In the genomic region with DNA sequence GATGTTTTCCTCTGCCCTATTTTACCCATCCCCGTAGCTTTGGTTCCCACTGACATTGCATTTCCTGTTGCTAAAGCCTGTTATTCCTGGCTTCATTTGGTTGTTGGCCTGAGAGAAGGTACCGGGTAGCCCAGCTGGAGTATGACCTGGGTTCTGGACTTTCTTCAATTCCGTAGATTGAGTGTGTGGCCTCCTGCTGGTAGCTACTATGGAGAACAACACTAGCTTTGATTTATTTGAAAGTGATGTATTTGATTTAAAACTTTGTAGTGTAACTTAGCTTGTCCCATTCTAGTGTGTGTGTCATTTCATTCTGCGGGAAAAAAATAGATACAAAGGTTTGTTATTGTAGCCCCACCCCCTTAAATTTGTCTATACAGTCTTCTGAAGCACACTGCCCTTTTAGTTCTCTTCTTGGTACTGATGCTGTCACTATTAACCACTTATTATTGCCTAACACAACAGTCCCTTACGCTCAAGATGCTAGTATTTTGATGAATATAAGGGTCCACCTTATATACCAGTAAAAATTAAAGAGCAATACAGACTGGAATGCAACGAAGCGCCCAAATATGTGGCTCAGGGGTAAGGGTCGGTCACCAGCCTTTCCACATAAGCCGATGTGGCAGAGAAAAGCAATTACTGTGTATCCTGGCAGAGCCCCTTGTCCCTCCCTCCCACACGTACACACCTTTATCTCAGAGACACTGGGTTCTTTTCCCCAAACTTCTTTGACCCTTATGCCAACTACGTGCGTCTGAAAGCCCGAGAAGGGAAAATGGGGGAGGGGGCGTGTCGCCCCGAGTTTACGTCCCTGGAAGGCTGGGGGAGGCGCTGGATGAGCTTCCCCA, we compare ENCODE assay signal across 8 cellular contexts. TPM values are rescaled to one million over a fixed set of nuclear protein-coding genes. Genes with fewer than 3 reads are reported as not detected.
DNase-seq lines count a peak whose midpoint lies in the region; ATAC-seq lines count a peak whose summit lies in the region.

No MANE protein-coding gene starts in this region.

- peak overlapping the region; percentile 97 for H3K9ac ChIP-seq in BLaER1

- H3K27me3 ChIP-seq in BLaER1 (no peaks in the 10 kb centered on the region), right cardiac atrium (ENCODE audit: control insufficient read depth, insufficient read depth) (no peaks in the 10 kb centered on the region)

- DNase-seq in MV-4-11 (lab: John Stamatoyannopoulos, UW) (peak; percentile 25), amniotic stem cell (lab: John Stamatoyannopoulos, UW) (peak; percentile 30), right cardiac atrium (no peak), renal cortical epithelial cell (ENCODE audit: low read depth) (peak; percentile 64), activated gamma-delta T cell (lab: John Stamatoyannopoulos, UW) (no peak), SHP77 treated with DMSO at 0.1 percent for 48 hours (lab: John Stamatoyannopoulos, UW) (no peak)

- ATAC-seq in GM18502 (IDR thresholded peaks at IDR 0.05; ENCODE audit: poor library complexity, unreplicated experiment) (peak; percentile 2), right cardiac atrium (peak; percentile 58 to 71)

- no peaks in the 10 kb centered on the region for H3K9me3 ChIP-seq in BLaER1
- no peaks in the 10 kb centered on the region for H3K9me3 ChIP-seq in right cardiac atrium (ENCODE audit: control insufficient read depth, low read length)

- peak overlapping the region; percentile 94 for H3K4me2 ChIP-seq in BLaER1

- H3K4me1 ChIP-seq in BLaER1 = peaks cover 32% of the 10 kb centered on the region
- no peaks in the 10 kb centered on the region for H3K4me1 ChIP-seq in right cardiac atrium (ENCODE audit: control insufficient read depth, insufficient read depth, low read length)

- peak overlapping the region; percentile 95 for H3K27ac ChIP-seq in BLaER1
- H3K27ac ChIP-seq in right cardiac atrium (ENCODE audit: low read length) = peak overlapping the region; percentile 71

- H4K20me1 ChIP-seq in BLaER1 = peaks cover 17% of the 10 kb centered on the region

- intact Hi-C loops in right cardiac atrium (cut with DNase I) = loop anchor here in 2 of 4 donors (5.0 to 10.0 kb wide), 2 partner anchors 33 to 49 kb away; a partner anchor contains a TSS

- peaks cover 46% of the 10 kb centered on the region for H3K36me3 ChIP-seq in BLaER1

- 4% methylated on average over 18 of the region's 18 CpGs for WGBS in right cardiac atrium

- H3K4me3 ChIP-seq in BLaER1 = peak overlapping the region; percentile 94
- peak overlapping the region; percentile 95 for H3K4me3 ChIP-seq in right cardiac atrium (ENCODE audit: low read length)

RNA-seq across cellular contexts. Expression of a gene that starts 0.6 kb away (rescaled TPM):
- total RNA-seq in right cardiac atrium = 10 to 100 TPM; 14.1 to 20.3 (median 18.3) TPM
- polyA plus RNA-seq in right cardiac atrium = 19.4 TPM
- total RNA-seq in renal cortical epithelial cell = 35.4 and 48.9 TPM in 2 replicates

RNA-seq across cellular contexts. Expression of a gene that starts 33.1 kb away (rescaled TPM):
- total RNA-seq in right cardiac atrium = 100 to 1,000 TPM; 169 to 222 (median 209) TPM
- 262 TPM for polyA plus RNA-seq in right cardiac atrium
- total RNA-seq in renal cortical epithelial cell = 516 and 1,250 TPM in 2 replicates

RNA-seq across cellular contexts. Expression of a gene that starts 41.3 kb away (rescaled TPM):
- total RNA-seq in right cardiac atrium (1 to 10 TPM; 5.5 to 9.0 (median 6.3) TPM), renal cortical epithelial cell (2.5 and 2.6 TPM in 2 replicates)
- 6.4 TPM for polyA plus RNA-seq in right cardiac atrium

RNA-seq across cellular contexts. Expression of a gene that starts 54.2 kb away (rescaled TPM):
- total RNA-seq in right cardiac atrium (10 to 100 TPM; 30.2 to 53.4 (median 43.4) TPM), renal cortical epithelial cell (236 and 260 TPM in 2 replicates)
- 22.3 TPM for polyA plus RNA-seq in right cardiac atrium

RNA-seq across cellular contexts. Expression of a gene that starts 54.9 kb away (rescaled TPM):
- 10 to 100 TPM; 13.7 to 18.9 (median 16.3) TPM for total RNA-seq in right cardiac atrium
- 7.2 TPM for polyA plus RNA-seq in right cardiac atrium
- 14.8 and 17.0 TPM in 2 replicates for total RNA-seq in renal cortical epithelial cell

Comparison
In these comparisons a context has a peak if more than half of its experiments do, and no peak if none do; other contexts are left out.
1. DNase-seq: peak in MV-4-11 (single experiment), amniotic stem cell (single experiment) and renal cortical epithelial cell (single experiment); none in right cardiac atrium (0 of 3), activated gamma-delta T cell (single experiment) and SHP77 treated with DMSO at 0.1 percent for 48 hours (single experiment).